Comparison of ENCODE assay signal across 8 cellular contexts in genomic region chr5:45038366-45038987, GRCh38.
DNase-seq lines count a peak whose midpoint lies in the region; ATAC-seq and TF ChIP-seq lines count a peak whose summit lies in the region.

No MANE protein-coding gene starts in this region.

- no peaks in the 10 kb centered on the region for H3K9me3 Mint-ChIP-seq in nephron

- H3K4me3 Mint-ChIP-seq in nephron: no peak overlapping the region

- H3K27me3 Mint-ChIP-seq in nephron (ENCODE audit: low read depth): no peaks in the 10 kb centered on the region

- peak; percentile 72 for ATAC-seq in HG03378 (IDR thresholded peaks at IDR 0.05; ENCODE audit: unreplicated experiment)
- ATAC-seq in HG03097 (IDR thresholded peaks at IDR 0.05; ENCODE audit: low FRiP score, unreplicated experiment): no peak

- DNase-seq in AG20443 (ENCODE audit: low spot score): peak; percentile 30
- DNase-seq in GM19238 (ENCODE audit: insufficient read length, low spot score): peak; percentile 3
- peak; percentile 43 for DNase-seq in NCI-H69 (lab: John Stamatoyannopoulos, UW)
- DNase-seq in choroid plexus epithelial cell (ENCODE audit: low read depth): peak; percentile 52
- DNase-seq in activated T-cell treated with anti-CD3 and anti-CD28 coated beads, Interleukin-2, amount 50 U/mL, for 48 hours: no peak

- no peaks in the 10 kb centered on the region for H3K4me1 Mint-ChIP-seq in nephron

- TF ChIP-seq CTCF in choroid plexus epithelial cell (conservative IDR thresholded peaks at IDR 0.05; ENCODE audit: low read depth, low read length): peak; percentile 55
- peak; percentile 64 to 85 (median 71) for TF ChIP-seq CTCF in nephron (IDR thresholded peaks at IDR 0.05; ENCODE audit: unreplicated experiment in 3 of 3)

- H3K36me3 Mint-ChIP-seq in nephron (ENCODE audit: low read depth): no peaks in the 10 kb centered on the region

- no peak overlapping the region for H3K4me3 ChIP-seq in choroid plexus epithelial cell (ENCODE audit: low read depth, low read length)

- H3K27ac Mint-ChIP-seq in nephron: no peak overlapping the region

Comparison
In these comparisons a context has a peak if more than half of its experiments do, and no peak if none do; other contexts are left out.
1. DNase-seq: peak in AG20443 (single experiment), GM19238 (single experiment), NCI-H69 (single experiment) and choroid plexus epithelial cell (single experiment); none in activated T-cell treated with anti-CD3 and anti-CD28 coated beads, Interleukin-2, amount 50 U/mL, for 48 hours (0 of 2).